ENCODE assay signal across 19 cellular contexts in the genomic region with DNA sequence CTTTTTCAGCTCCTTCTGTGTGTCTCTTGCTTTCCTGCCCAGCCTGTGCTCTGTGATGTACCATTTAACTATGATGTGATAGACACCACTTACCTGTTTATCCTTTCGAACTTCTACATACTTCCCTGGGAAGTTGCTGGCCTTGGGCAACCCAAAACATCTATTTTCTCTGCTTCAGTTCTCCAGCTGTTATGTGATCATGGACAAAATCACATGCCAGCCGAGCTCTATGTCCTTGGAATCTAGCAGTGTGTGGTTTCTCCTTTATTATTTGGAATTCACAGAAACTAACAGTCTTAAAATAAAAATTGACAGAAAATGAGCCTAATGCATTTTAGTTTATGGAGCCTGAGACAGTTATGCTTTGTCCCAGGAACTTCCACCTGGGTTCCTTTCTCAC.
"Had no signal": no experiment of that assay in that cellular context is flagged by ENCODE, and none has a peak within 500 bp of the region (broad histone marks: within the 10 kb centered on the region; RNA-seq: fewer than 3 reads in every experiment).

No MANE protein-coding gene starts in this region.

- H3K27me3 ChIP-seq: esophagus squamous epithelium, heart left ventricle, ovary, right atrium auricular region, sigmoid colon, tibial artery, upper lobe of left lung, uterus had no signal

- H3K9me3 ChIP-seq: esophagus squamous epithelium, heart left ventricle, ovary, right atrium auricular region, sigmoid colon, tibial artery, upper lobe of left lung, uterus had no signal

- H3K4me1 ChIP-seq: heart left ventricle, right atrium auricular region, sigmoid colon, tibial artery, upper lobe of left lung, uterus had no signal

- H3K36me3 ChIP-seq: esophagus squamous epithelium, heart left ventricle, ovary, right atrium auricular region, sigmoid colon, tibial artery, upper lobe of left lung, uterus had no signal

- DNase-seq: effector memory CD8-positive, alpha-beta T cell; esophagus squamous epithelium; heart left ventricle; hippocampal formation; kidney glomerular epithelial cell; mesendoderm; natural killer cell; ovary; sigmoid colon; small intestine; stimulated activated CD4-positive, alpha-beta T cell treated with anti-CD3 and anti-CD28 coated beads, Interleukin-4, amount 100 ng/mL, for 1 hour; stimulated activated CD8-positive, alpha-beta memory T cell treated with anti-CD3 and anti-CD28 coated beads, Interleukin-4, amount 100 ng/mL, for 48 hours; stimulated activated naive CD8-positive, alpha-beta T cell treated with anti-CD3 and anti-CD28 coated beads, Interleukin-15, Interleukin-2, amounts not matched to agents 100 U/mL and 50 U/mL, for 24 hours; tibial artery; upper lobe of left lung; uterus had no signal

- FAIRE-seq: frontal cortex, small intestine had no signal

- H3K4me3 ChIP-seq: esophagus squamous epithelium, heart left ventricle, ovary, right atrium auricular region, sigmoid colon, tibial artery, upper lobe of left lung, uterus had no signal

- H3K27ac ChIP-seq: esophagus squamous epithelium, heart left ventricle, ovary, right atrium auricular region, sigmoid colon, tibial artery, upper lobe of left lung, uterus had no signal

- ATAC-seq: effector memory CD8-positive, alpha-beta T cell; heart left ventricle; natural killer cell; stimulated activated effector memory CD8-positive, alpha-beta T cell treated with anti-CD3 and anti-CD28 coated beads, Interleukin-12 subunit alpha, Interleukin-12 subunit beta, amount 100 ng/mL, for 72 hours; stimulated activated naive CD8-positive, alpha-beta T cell treated with anti-CD3 and anti-CD28 coated beads, Interleukin-15, Interleukin-2, amounts not matched to agents 100 U/mL and 50 U/mL, for 24 hours had no signal
